Comparison of ENCODE assay signal across 1 cellular context in the genomic region with DNA sequence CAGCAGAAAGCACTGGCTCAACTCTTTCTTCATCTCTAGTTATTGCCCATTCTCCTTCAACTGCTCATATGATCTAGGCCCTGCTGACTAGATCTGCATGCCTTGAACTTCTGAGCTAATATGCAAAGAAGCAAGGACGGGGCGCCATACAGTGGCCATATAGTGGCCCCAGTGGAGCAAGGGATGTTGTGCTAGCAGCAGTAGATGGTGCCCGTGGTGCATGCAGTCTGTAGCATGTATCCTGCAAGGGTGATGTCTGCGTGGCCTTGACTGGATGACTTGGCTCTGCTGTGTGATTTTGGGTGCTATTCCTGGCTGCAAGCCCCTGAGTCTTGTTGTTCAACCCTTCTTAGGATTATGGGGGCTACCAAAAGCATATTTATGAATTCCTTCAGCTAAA.
TF ChIP-seq lines count a peak whose summit lies in the region.

No MANE protein-coding gene starts in this region.

TF ChIP-seq in GM12878, 131 proteins besides CTCF, POLR2A, EP300 and RAD21:
- TF ChIP-seq ZNF24 (IDR thresholded peaks at IDR 0.05): no peak
- TF ChIP-seq NBN (IDR thresholded peaks at IDR 0.05): no peak
- no peak for TF ChIP-seq FOXK2 (IDR thresholded peaks at IDR 0.05)
- no peak for TF ChIP-seq CHD1 (IDR thresholded peaks at IDR 0.05; ENCODE audit: low read depth, low read length)
- TF ChIP-seq RAD51 (IDR thresholded peaks at IDR 0.05): no peak
- no peak for TF ChIP-seq RCOR1 (conservative IDR thresholded peaks at IDR 0.05; ENCODE audit: low read depth, low read length)
- TF ChIP-seq SIN3A (IDR thresholded peaks at IDR 0.05; ENCODE audit: low read depth, low read length): no peak
